1 cellular context compared by ENCODE assay signal in the genomic region with DNA sequence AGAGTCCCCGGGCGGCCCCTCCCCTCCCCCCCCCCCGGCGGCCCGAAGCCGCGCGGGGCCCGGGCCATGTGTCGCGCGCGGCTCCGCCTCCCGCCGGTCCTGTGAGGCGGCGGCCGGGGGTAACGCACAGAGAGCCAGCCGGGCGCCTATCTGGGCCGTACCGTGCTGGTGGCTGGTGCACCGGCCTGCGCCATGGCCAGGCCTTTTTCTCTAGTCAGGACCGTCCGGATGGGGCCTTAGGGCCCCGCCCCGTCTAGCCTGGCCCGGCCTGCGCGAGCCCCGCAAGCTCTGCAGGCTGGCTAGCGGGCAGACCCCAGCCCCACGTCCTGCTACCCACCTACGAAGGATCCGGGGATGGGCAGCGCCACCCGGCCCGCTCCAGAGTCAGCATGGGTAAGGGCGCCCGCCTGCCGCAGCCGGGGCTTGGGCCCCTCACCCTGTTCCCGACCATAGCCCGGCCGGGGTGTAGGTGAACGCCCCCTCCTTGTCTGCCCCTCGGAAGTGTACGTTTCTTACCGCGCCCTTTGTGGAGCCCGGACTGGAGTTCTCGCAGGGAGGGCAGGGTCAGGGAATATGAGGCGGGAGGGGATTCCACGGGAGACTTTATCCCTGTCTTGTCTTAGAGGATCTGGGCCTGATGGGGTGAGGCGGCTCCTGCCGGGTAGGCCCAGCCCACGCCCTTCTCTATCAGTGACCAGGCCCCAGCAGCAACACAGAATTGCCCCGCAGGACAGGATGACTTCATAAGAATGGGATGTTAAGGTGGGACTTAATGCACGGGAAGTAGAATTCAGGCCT.
TF ChIP-seq lines count a peak whose summit lies in the region.

A gene with protein sequence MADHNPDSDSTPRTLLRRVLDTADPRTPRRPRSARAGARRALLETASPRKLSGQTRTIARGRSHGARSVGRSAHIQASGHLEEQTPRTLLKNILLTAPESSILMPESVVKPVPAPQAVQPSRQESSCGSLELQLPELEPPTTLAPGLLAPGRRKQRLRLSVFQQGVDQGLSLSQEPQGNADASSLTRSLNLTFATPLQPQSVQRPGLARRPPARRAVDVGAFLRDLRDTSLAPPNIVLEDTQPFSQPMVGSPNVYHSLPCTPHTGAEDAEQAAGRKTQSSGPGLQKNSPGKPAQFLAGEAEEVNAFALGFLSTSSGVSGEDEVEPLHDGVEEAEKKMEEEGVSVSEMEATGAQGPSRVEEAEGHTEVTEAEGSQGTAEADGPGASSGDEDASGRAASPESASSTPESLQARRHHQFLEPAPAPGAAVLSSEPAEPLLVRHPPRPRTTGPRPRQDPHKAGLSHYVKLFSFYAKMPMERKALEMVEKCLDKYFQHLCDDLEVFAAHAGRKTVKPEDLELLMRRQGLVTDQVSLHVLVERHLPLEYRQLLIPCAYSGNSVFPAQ (minus strand): TSS at position 630 of the 798 bp plus-strand sequence. CDS start 13,834 bp downstream, outside the sequence.

TF ChIP-seq in H1, 55 proteins besides CTCF, POLR2A, EP300 and RAD21:
- TF ChIP-seq POLR2AphosphoS5 (IDR thresholded peaks at IDR 0.05; ENCODE audit: low read depth, low read length) (0 out of 2 replicates have a peak, but pooled peaks have one; percentile 49), RNF2 (IDR thresholded peaks at IDR 0.05; ENCODE audit: borderline replicate concordance, low read depth, low read length, missing control alignments, poor library complexity, severe bottlenecking) (no peak), YY1 (IDR thresholded peaks at IDR 0.05; ENCODE audit: low read depth, low read length) (no peak), BRCA1 (IDR thresholded peaks at IDR 0.05; ENCODE audit: low read depth, low read length) (no peak), FOSL1 (IDR thresholded peaks at IDR 0.05; ENCODE audit: insufficient read depth, low read depth, low read length) (no peak), SUZ12 (IDR thresholded peaks at IDR 0.05; ENCODE audit: low read length) (no peak), JUND (IDR thresholded peaks at IDR 0.05; ENCODE audit: low read length) (peak; percentile 10; the same call in 1 of the 2 replicates), GABPA (IDR thresholded peaks at IDR 0.05; ENCODE audit: borderline replicate concordance, insufficient read depth, low read length) (no peak), SRF (IDR thresholded peaks at IDR 0.05; ENCODE audit: low read depth, low read length) (no peak), PHF8 (conservative IDR thresholded peaks at IDR 0.05; ENCODE audit: low read depth, low read length) (no peak; the same call in 1 of the 2 replicates), NRF1 (IDR thresholded peaks at IDR 0.05; ENCODE audit: low read depth, low read length) (no peak)
